ENCODE assay signal across 17 cellular contexts in the genomic region with DNA sequence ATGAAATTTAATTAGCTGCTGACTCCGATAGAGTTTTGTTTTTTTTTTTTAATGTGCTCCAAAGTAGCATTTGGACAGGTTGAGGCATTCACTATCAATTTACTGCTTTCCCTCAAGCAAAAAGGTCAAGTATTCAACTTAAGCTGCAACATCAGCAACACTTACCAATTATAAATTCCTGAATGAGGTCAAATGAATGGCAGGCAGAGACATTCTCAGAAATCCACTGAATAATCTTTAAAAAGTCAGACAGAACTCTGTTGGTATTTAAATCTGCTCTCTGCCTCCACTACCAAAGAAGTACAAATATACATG.
A peak's percentile ranks its signal among the peaks of the same experiment; 100 is the strongest.
DNase-seq lines count a peak whose midpoint lies in the region; ATAC-seq lines count a peak whose summit lies in the region.
"Had no signal": no experiment of that assay in that cellular context is flagged by ENCODE, and none has a peak within 500 bp of the region (broad histone marks: within the 10 kb centered on the region; RNA-seq: fewer than 3 reads in every experiment).

No MANE protein-coding gene starts in this region.

- no peak for ATAC-seq in activated T-cell treated with anti-CD3 and anti-CD28 coated beads, Interleukin-2, amount 50 U/mL, for 72 hours (replicated peaks in 1 of 2)
- ATAC-seq in effector memory CD8-positive, alpha-beta T cell (replicated peaks) = no peak
- ATAC-seq in stimulated activated naive CD8-positive, alpha-beta T cell treated with anti-CD3 and anti-CD28 coated beads, Interleukin-15, amount 100 ng/mL, for 72 hours = no peak
- ATAC-seq: gastrocnemius medialis, right cardiac atrium had no signal

- H3K27me3 Mint-ChIP-seq in activated T-cell treated with anti-CD3 and anti-CD28 coated beads, Interleukin-2, amount 50 U/mL, for 72 hours (ENCODE audit: low read depth) = peaks cover 10% of the 10 kb centered on the region
- H3K27me3 Mint-ChIP-seq in activated CD4-positive, alpha-beta memory T cell treated with anti-CD3 and anti-CD28 coated beads, Interleukin-2, amount 10 ng/mL, durations not matched to agents 7 days and 5 days = peaks cover 1% of the 10 kb centered on the region
- no peaks in the 10 kb centered on the region for H3K27me3 Mint-ChIP-seq in effector memory CD8-positive, alpha-beta T cell
- no peaks in the 10 kb centered on the region for H3K27me3 Mint-ChIP-seq in stimulated activated naive CD8-positive, alpha-beta T cell treated with anti-CD3 and anti-CD28 coated beads, Interleukin-15, amount 100 ng/mL, for 72 hours

- POLR2A ChIA-PET in activated CD4-positive, alpha-beta memory T cell treated with anti-CD3 and anti-CD28 coated beads, Interleukin-2, amount 10 ng/mL, durations not matched to agents 7 days and 5 days (lab: Charles Lee) = interaction anchor here (1.2 to 1.9 kb wide), 4 partner anchors 21 to 75 kb away, joined by 3 to 10 read pairs (median 5); a partner anchor contains a TSS

- peak overlapping the region; percentile 37 to 65 for H3K4me3 Mint-ChIP-seq in activated T-cell treated with anti-CD3 and anti-CD28 coated beads, Interleukin-2, amount 50 U/mL, for 72 hours
- peak overlapping the region; percentile 23 for H3K4me3 Mint-ChIP-seq in activated CD4-positive, alpha-beta memory T cell treated with anti-CD3 and anti-CD28 coated beads, Interleukin-2, amount 10 ng/mL, durations not matched to agents 7 days and 5 days
- peak overlapping the region; percentile 27 to 77 for H3K4me3 Mint-ChIP-seq in effector memory CD8-positive, alpha-beta T cell
- H3K4me3 Mint-ChIP-seq in stimulated activated naive CD8-positive, alpha-beta T cell treated with anti-CD3 and anti-CD28 coated beads, Interleukin-15, amount 100 ng/mL, for 72 hours = peak overlapping the region; percentile 44 to 48

- no peaks in the 10 kb centered on the region for H3K9me3 Mint-ChIP-seq in activated T-cell treated with anti-CD3 and anti-CD28 coated beads, Interleukin-2, amount 50 U/mL, for 72 hours
- H3K9me3 Mint-ChIP-seq in activated CD4-positive, alpha-beta memory T cell treated with anti-CD3 and anti-CD28 coated beads, Interleukin-2, amount 10 ng/mL, durations not matched to agents 7 days and 5 days = no peaks in the 10 kb centered on the region
- H3K9me3 Mint-ChIP-seq in effector memory CD8-positive, alpha-beta T cell = no peaks in the 10 kb centered on the region
- H3K9me3 Mint-ChIP-seq in stimulated activated naive CD8-positive, alpha-beta T cell treated with anti-CD3 and anti-CD28 coated beads, Interleukin-15, amount 100 ng/mL, for 72 hours = no peaks in the 10 kb centered on the region

- CTCF ChIA-PET in activated CD4-positive, alpha-beta memory T cell treated with anti-CD3 and anti-CD28 coated beads, Interleukin-2, amount 10 ng/mL, durations not matched to agents 7 days and 5 days (lab: Charles Lee) = no interaction called here

- DNase-seq in activated T-cell treated with anti-CD3 and anti-CD28 coated beads, Interleukin-2, amount 50 U/mL, for 72 hours = no peak
- DNase-seq in activated T-cell treated with anti-CD3 and anti-CD28 coated beads, Interleukin-2, amount 50 U/mL, for 48 hours = no peak
- no peak for DNase-seq in activated CD4-positive, alpha-beta memory T cell treated with anti-CD3 and anti-CD28 coated beads, Interleukin-2, amount 10 ng/mL, durations not matched to agents 7 days and 5 days
- DNase-seq in effector memory CD8-positive, alpha-beta T cell = no peak
- no peak for DNase-seq in stimulated activated naive CD8-positive, alpha-beta T cell treated with anti-CD3 and anti-CD28 coated beads, Interleukin-15, amount 100 ng/mL, for 72 hours
- DNase-seq in ureter (ENCODE audit: low spot score) (no peak), AG08395 (ENCODE audit: low spot score) (no peak), NCI-H69 (lab: John Stamatoyannopoulos, UW) (no peak)
- DNase-seq: aorta; effector CD4-positive, alpha-beta T cell; gastrocnemius medialis; NCI-H1417; NCI-H526 treated with DMSO at 0.1 percent for 48 hours; ovary; right cardiac atrium; stimulated activated CD8-positive, alpha-beta memory T cell treated with anti-CD3 and anti-CD28 coated beads, Interleukin-4, amount 100 ng/mL, for 48 hours; SW 1271 had no signal

- H3K4me1 Mint-ChIP-seq in activated T-cell treated with anti-CD3 and anti-CD28 coated beads, Interleukin-2, amount 50 U/mL, for 72 hours (ENCODE audit: low read depth) = peaks cover 49% of the 10 kb centered on the region
- peaks cover 62% of the 10 kb centered on the region for H3K4me1 Mint-ChIP-seq in activated CD4-positive, alpha-beta memory T cell treated with anti-CD3 and anti-CD28 coated beads, Interleukin-2, amount 10 ng/mL, durations not matched to agents 7 days and 5 days
- peaks cover 50 to 68% of the 10 kb centered on the region in 2 donors for H3K4me1 Mint-ChIP-seq in effector memory CD8-positive, alpha-beta T cell (ENCODE audit: low read depth in 2 of 2)
- peaks cover 54% of the 10 kb centered on the region for H3K4me1 Mint-ChIP-seq in stimulated activated naive CD8-positive, alpha-beta T cell treated with anti-CD3 and anti-CD28 coated beads, Interleukin-15, amount 100 ng/mL, for 72 hours

- no peaks in the 10 kb centered on the region for H3K36me3 Mint-ChIP-seq in activated T-cell treated with anti-CD3 and anti-CD28 coated beads, Interleukin-2, amount 50 U/mL, for 72 hours (ENCODE audit: insufficient read depth in 2 of 2)
- peaks cover 4% of the 10 kb centered on the region for H3K36me3 Mint-ChIP-seq in activated CD4-positive, alpha-beta memory T cell treated with anti-CD3 and anti-CD28 coated beads, Interleukin-2, amount 10 ng/mL, durations not matched to agents 7 days and 5 days (ENCODE audit: low read depth)
- H3K36me3 Mint-ChIP-seq in effector memory CD8-positive, alpha-beta T cell (ENCODE audit: insufficient read depth) = peaks cover 10% of the 10 kb centered on the region

- peak overlapping the region; percentile 85 for H3K27ac Mint-ChIP-seq in activated T-cell treated with anti-CD3 and anti-CD28 coated beads, Interleukin-2, amount 50 U/mL, for 72 hours
- peak overlapping the region; percentile 90 for H3K27ac Mint-ChIP-seq in activated CD4-positive, alpha-beta memory T cell treated with anti-CD3 and anti-CD28 coated beads, Interleukin-2, amount 10 ng/mL, durations not matched to agents 7 days and 5 days
- H3K27ac Mint-ChIP-seq in effector memory CD8-positive, alpha-beta T cell = peak overlapping the region; percentile 75 to 93
- H3K27ac Mint-ChIP-seq in stimulated activated naive CD8-positive, alpha-beta T cell treated with anti-CD3 and anti-CD28 coated beads, Interleukin-15, amount 100 ng/mL, for 72 hours = peak overlapping the region in 1 of 2 donors; percentile 26
